In genomic region chr2:1724351-1724750, GRCh38 we compare ENCODE assay signal across 2 cellular contexts. TPM values are rescaled to one million over a fixed set of nuclear protein-coding genes. Genes with fewer than 3 reads are reported as not detected.
"Had no signal": no experiment of that assay in that cellular context is flagged by ENCODE, and none has a peak within 500 bp of the region (broad histone marks: within the 10 kb centered on the region; RNA-seq: fewer than 3 reads in every experiment).

No MANE protein-coding gene starts in this region.

RNA-seq across cellular contexts. Expression of gene PXDN, which starts 20.0 kb away (rescaled TPM):
- total RNA-seq: activated CD4-positive, alpha-beta memory T cell treated with anti-CD3 and anti-CD28 coated beads for 36 hours; T-helper 17 cell had no signal
